In the genomic region with DNA sequence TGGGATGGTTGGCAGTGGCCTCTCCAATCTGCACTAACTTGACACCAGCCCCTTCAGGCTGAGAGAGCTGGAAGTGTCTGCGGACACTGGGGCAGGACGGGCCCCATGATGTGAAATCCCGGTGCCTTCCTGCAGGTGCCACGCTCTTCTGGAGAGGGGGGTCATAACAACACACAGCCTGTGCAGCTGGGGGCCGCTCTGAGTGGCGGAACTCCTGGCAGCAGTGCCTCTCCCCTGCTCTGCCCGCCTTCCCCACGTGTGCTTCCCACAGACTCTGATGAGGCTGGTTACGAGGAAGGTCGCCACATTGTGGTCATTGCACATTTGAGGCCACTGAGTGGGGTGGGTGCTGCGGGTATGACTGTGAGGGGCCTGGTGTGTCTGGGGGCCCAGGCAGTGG, we compare ENCODE assay signal across 23 cellular contexts.
A peak's percentile ranks its signal among the peaks of the same experiment; 100 is the strongest.
DNase-seq lines count a peak whose midpoint lies in the region; ATAC-seq, FAIRE-seq and TF ChIP-seq lines count a peak whose summit lies in the region.
"Had no signal": no experiment of that assay in that cellular context is flagged by ENCODE, and none has a peak within 500 bp of the region (broad histone marks: within the 10 kb centered on the region; RNA-seq: fewer than 3 reads in every experiment).

No MANE protein-coding gene starts in this region.

- no peaks in the 10 kb centered on the region for H3K27me3 Mint-ChIP-seq in activated naive CD4-positive, alpha-beta T cell treated with anti-CD3 and anti-CD28 coated beads for 36 hours (ENCODE audit: low read depth)
- H3K27me3 Mint-ChIP-seq: CD4-positive, alpha-beta memory T cell had no signal

- DNase-seq in activated naive CD4-positive, alpha-beta T cell treated with anti-CD3 and anti-CD28 coated beads for 36 hours, result no peak
- no peak for DNase-seq in activated naive CD4-positive, alpha-beta T cell treated with anti-CD3 and anti-CD28 coated beads, Interleukin-2, amount 50 U/mL, for 16 hours
- DNase-seq in kidney, result peak; percentile 62
- DNase-seq in trophoblast cell, result no peak
- DNase-seq in MG63, result no peak
- no peak for DNase-seq in DMS114 treated with DMSO at 0.1 percent for 48 hours (lab: John Stamatoyannopoulos, UW; ENCODE audit: unreplicated experiment)
- DNase-seq: CD4-positive, alpha-beta memory T cell; EL; GM23248; KBM-7; MV-4-11; NCI-H1694 treated with DMSO at 0.1 percent for 48 hours; NCI-H2107; NCI-H2227 treated with DMSO at 0.1 percent for 48 hours; NCI-H510A treated with DMSO at 0.1 percent for 48 hours; NCI-H774; SIG-M5 had no signal

- no peaks in the 10 kb centered on the region for H3K4me1 Mint-ChIP-seq in activated naive CD4-positive, alpha-beta T cell treated with anti-CD3 and anti-CD28 coated beads for 36 hours (ENCODE audit: low read depth)

- H3K4me1 ChIP-seq in kidney (ENCODE audit: control insufficient read depth in 1 of 2, insufficient read depth in 1 of 2, low read depth in 1 of 2, low read length in 2 of 2), result peaks cover 6 to 7% of the 10 kb centered on the region in 2 donors
- peaks cover 10 to 12% of the 10 kb centered on the region in 2 experiments for H3K4me1 ChIP-seq in trophoblast cell (ENCODE audit: control insufficient read depth in 1 of 2, insufficient read depth in 2 of 2, low read length in 2 of 2)

- no peak overlapping the region for H3K4ac ChIP-seq in trophoblast cell (ENCODE audit: low read depth, low read length)

- no peak overlapping the region for H3K4me2 ChIP-seq in trophoblast cell (ENCODE audit: low read length)

- H4K91ac ChIP-seq in trophoblast cell (ENCODE audit: low read depth, low read length), result no peak overlapping the region

- peaks cover 40% of the 10 kb centered on the region for H3K36me3 Mint-ChIP-seq in activated naive CD4-positive, alpha-beta T cell treated with anti-CD3 and anti-CD28 coated beads for 36 hours (ENCODE audit: low read depth)

- no peaks in the 10 kb centered on the region for H3K9me3 Mint-ChIP-seq in activated naive CD4-positive, alpha-beta T cell treated with anti-CD3 and anti-CD28 coated beads for 36 hours

- no peak overlapping the region for H4K8ac ChIP-seq in trophoblast cell (ENCODE audit: low read depth, low read length)

- H2AK5ac ChIP-seq in trophoblast cell (ENCODE audit: low read length), result no peak overlapping the region

- no peaks in the 10 kb centered on the region for H3K79me1 ChIP-seq in trophoblast cell (ENCODE audit: low read length)

- H2BK12ac ChIP-seq in trophoblast cell (ENCODE audit: low read length), result peak overlapping the region; percentile 3

- no peaks in the 10 kb centered on the region for H3K9me3 ChIP-seq in kidney (ENCODE audit: control insufficient read depth in 1 of 2, low read length in 2 of 2)
- no peaks in the 10 kb centered on the region for H3K9me3 ChIP-seq in trophoblast cell (ENCODE audit: insufficient read depth, low read depth, low read length)
- H3K9me3 ChIP-seq in MG63, result no peaks in the 10 kb centered on the region

- H3K9ac ChIP-seq in kidney (ENCODE audit: low read length in 2 of 2) (no peak overlapping the region), trophoblast cell (ENCODE audit: low read length) (no peak overlapping the region)
- H3K9ac ChIP-seq: GM23248 had no signal

- intact Hi-C loops in activated naive CD4-positive, alpha-beta T cell treated with anti-CD3 and anti-CD28 coated beads for 36 hours (cut with micrococcal nuclease), result no loop called here
- intact Hi-C loops in kidney (cut with DNase I), result no loop called here

- H3K27ac ChIP-seq in kidney (ENCODE audit: low read depth in 2 of 2, low read length in 2 of 2), result no peak overlapping the region
- H3K27ac ChIP-seq in trophoblast cell (ENCODE audit: low read depth, low read length), result peak overlapping the region; percentile 4
- H3K27ac ChIP-seq: GM23248, RWPE1 had no signal

- H3K4me3 ChIP-seq in kidney (ENCODE audit: low read length in 2 of 2) (no peak overlapping the region), trophoblast cell (ENCODE audit: low read depth, low read length) (no peak overlapping the region), MG63 (no peak overlapping the region)
- H3K4me3 ChIP-seq: GM12878, GM23248 had no signal

- peak overlapping the region; percentile 9 for H3K14ac ChIP-seq in trophoblast cell (ENCODE audit: low read length)

- H3K4me3 Mint-ChIP-seq in activated naive CD4-positive, alpha-beta T cell treated with anti-CD3 and anti-CD28 coated beads for 36 hours, result no peak overlapping the region
- H3K4me3 Mint-ChIP-seq: CD4-positive, alpha-beta memory T cell had no signal

- FAIRE-seq in kidney (lab: Jason Lieb, UNC), result no peak
- FAIRE-seq: A204.1, GM12878, GM19239 had no signal

- H2BK120ac ChIP-seq in trophoblast cell (ENCODE audit: insufficient read depth, low read length, poor library complexity), result no peak overlapping the region

- H3K36me3 ChIP-seq in kidney (ENCODE audit: control insufficient read depth in 1 of 2, insufficient read depth in 2 of 2, low read length in 2 of 2) (peaks cover 6 to 14% of the 10 kb centered on the region in 2 donors), trophoblast cell (ENCODE audit: control insufficient read depth in 1 of 2, insufficient read depth in 2 of 2, low read length in 2 of 2) (peaks cover 48 to 65% of the 10 kb centered on the region in 2 experiments), MG63 (no peaks in the 10 kb centered on the region)

- peak overlapping the region; percentile 9 for H3K27ac Mint-ChIP-seq in activated naive CD4-positive, alpha-beta T cell treated with anti-CD3 and anti-CD28 coated beads for 36 hours

- H3K23ac ChIP-seq in trophoblast cell (ENCODE audit: low read length), result no peak overlapping the region

- peak overlapping the region; percentile 1 for H4K12ac ChIP-seq in trophoblast cell (ENCODE audit: low read depth, low read length)

- TF ChIP-seq CTCF in kidney (IDR thresholded peaks at IDR 0.05; ENCODE audit: borderline replicate concordance, extremely low read depth, insufficient read depth), result no peak

- ATAC-seq in HG02884 (IDR thresholded peaks at IDR 0.05; ENCODE audit: unreplicated experiment), result no peak
- ATAC-seq in HG02623 (IDR thresholded peaks at IDR 0.05; ENCODE audit: unreplicated experiment), result no peak
- ATAC-seq: GM12878 had no signal

- CTCF ChIA-PET in activated naive CD4-positive, alpha-beta T cell treated with anti-CD3 and anti-CD28 coated beads for 36 hours (lab: Charles Lee), result no interaction called here

- H3K18ac ChIP-seq in trophoblast cell (ENCODE audit: low read length), result peak overlapping the region; percentile 22

- H3K27me3 ChIP-seq in trophoblast cell (ENCODE audit: insufficient read depth, low read length), result no peaks in the 10 kb centered on the region
- no peaks in the 10 kb centered on the region for H3K27me3 ChIP-seq in MG63

- no CpG with 5 or more reads among the region's 11 CpGs for WGBS in trophoblast cell (ENCODE audit: extremely low coverage, insufficient coverage, insufficient read length)

- H3K79me2 ChIP-seq in trophoblast cell (ENCODE audit: control insufficient read depth, insufficient read depth, low read length, poor library complexity), result no peaks in the 10 kb centered on the region

- no peak overlapping the region for H2BK5ac ChIP-seq in trophoblast cell (ENCODE audit: low read depth, low read length, poor library complexity)

- no peak overlapping the region for H2AFZ ChIP-seq in trophoblast cell (ENCODE audit: insufficient read depth, low read length, poor library complexity)
- H2AFZ ChIP-seq: GM23248 had no signal
